In the genomic region with DNA sequence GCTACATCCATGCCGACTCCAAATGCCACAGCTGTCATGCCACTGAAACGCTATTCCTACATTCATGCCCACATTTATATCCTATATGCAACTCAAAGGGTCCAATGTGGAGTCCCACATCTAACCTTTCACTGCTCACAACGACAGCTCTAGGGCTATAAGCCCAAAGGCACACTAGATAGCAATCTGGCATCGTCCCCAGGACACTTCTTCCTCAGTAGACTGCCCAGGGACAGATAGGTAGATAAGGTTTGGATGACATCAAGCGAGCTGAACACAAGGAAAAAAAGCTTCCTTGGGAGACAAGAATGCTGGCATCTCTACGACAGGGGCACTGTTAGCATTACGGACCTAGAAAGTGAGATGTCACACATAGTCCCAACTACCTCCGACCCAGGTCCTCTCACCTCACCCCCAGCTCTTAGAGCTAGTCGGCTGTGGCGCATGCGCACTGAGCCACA, we compare ENCODE assay signal across 1 cellular context.
TF ChIP-seq lines count a peak whose summit lies in the region.

No MANE protein-coding gene starts in this region.

TF ChIP-seq in HepG2, 621 proteins besides CTCF, POLR2A, EP300 and RAD21:
- TF ChIP-seq, protein P1, sequence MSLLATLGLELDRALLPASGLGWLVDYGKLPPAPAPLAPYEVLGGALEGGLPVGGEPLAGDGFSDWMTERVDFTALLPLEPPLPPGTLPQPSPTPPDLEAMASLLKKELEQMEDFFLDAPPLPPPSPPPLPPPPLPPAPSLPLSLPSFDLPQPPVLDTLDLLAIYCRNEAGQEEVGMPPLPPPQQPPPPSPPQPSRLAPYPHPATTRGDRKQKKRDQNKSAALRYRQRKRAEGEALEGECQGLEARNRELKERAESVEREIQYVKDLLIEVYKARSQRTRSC (CRISPR knock-in tag; IDR thresholded peaks at IDR 0.05; ENCODE audit: low read depth), result no peak
- no peak for TF ChIP-seq SAFB2 (CRISPR knock-in tag; IDR thresholded peaks at IDR 0.05; ENCODE audit: borderline replicate concordance, low read depth)
- TF ChIP-seq, protein P2, sequence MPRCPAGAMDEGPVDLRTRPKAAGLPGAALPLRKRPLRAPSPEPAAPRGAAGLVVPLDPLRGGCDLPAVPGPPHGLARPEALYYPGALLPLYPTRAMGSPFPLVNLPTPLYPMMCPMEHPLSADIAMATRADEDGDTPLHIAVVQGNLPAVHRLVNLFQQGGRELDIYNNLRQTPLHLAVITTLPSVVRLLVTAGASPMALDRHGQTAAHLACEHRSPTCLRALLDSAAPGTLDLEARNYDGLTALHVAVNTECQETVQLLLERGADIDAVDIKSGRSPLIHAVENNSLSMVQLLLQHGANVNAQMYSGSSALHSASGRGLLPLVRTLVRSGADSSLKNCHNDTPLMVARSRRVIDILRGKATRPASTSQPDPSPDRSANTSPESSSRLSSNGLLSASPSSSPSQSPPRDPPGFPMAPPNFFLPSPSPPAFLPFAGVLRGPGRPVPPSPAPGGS (CRISPR knock-in tag; IDR thresholded peaks at IDR 0.05), result no peak
- no peak for TF ChIP-seq SALL1 (CRISPR knock-in tag; IDR thresholded peaks at IDR 0.05)
- TF ChIP-seq CREM (IDR thresholded peaks at IDR 0.05), result no peak
- no peak for TF ChIP-seq CREM (CRISPR knock-in tag; IDR thresholded peaks at IDR 0.05)
- no peak for TF ChIP-seq SUZ12 (IDR thresholded peaks at IDR 0.05; ENCODE audit: low read depth, low read length)
- TF ChIP-seq ZNF564 (CRISPR knock-in tag; IDR thresholded peaks at IDR 0.05), result no peak
TF ChIP-seq in HepG2: peak in this region for 0.
